9 cellular contexts compared by ENCODE assay signal in the genomic region with DNA sequence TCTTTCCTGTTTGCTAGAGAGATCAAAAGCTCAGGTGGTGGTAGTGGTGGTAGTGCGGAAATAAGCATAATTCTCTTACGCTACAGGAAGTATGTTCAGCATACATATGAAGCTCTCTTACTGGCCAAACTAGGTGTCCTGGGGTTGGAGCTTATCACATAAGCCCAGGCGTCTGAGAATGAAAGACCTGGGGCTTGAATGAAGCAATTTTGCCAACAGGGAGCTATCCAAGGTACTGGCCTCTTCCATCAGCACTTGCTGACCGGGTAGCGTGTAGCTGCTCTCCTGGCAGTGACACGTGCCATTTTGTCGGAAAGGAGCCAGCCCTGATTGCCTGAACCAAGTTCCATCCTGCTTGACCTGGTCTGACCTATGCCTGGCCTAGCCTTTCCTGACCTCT.
DNase-seq lines count a peak whose midpoint lies in the region; ATAC-seq and TF ChIP-seq lines count a peak whose summit lies in the region.
"Had no signal": no experiment of that assay in that cellular context is flagged by ENCODE, and none has a peak within 500 bp of the region (broad histone marks: within the 10 kb centered on the region; RNA-seq: fewer than 3 reads in every experiment).

No MANE protein-coding gene starts in this region.

- DNase-seq in MCF 10A (ENCODE audit: unreplicated experiment): peak; percentile 70
- no peak for DNase-seq in breast epithelium (ENCODE audit: low spot score in 2 of 2)
- no peak for DNase-seq in T-helper 17 cell
- peak; percentile 16 to 47 for DNase-seq in heart right ventricle
- DNase-seq in thyroid gland: peak; percentile 58 to 69
- DNase-seq in middle frontal gyrus (ENCODE audit: extremely low spot score, low spot score): no peak
- DNase-seq in caudate nucleus (lab: John Stamatoyannopoulos, UW): no peak

- H3K4me1 ChIP-seq in breast epithelium: no peaks in the 10 kb centered on the region
- H3K4me1 ChIP-seq in heart right ventricle: peaks cover 0 to 7% (median 0%) of the 10 kb centered on the region in 9 donors
- H3K4me1 ChIP-seq in thyroid gland: no peaks in the 10 kb centered on the region

- H3K27ac ChIP-seq in breast epithelium: no peak overlapping the region
- H3K27ac ChIP-seq in heart right ventricle: no peak overlapping the region
- H3K27ac ChIP-seq in thyroid gland: no peak overlapping the region
- H3K27ac ChIP-seq in caudate nucleus (ENCODE audit: low read depth, low read length): no peak overlapping the region
- H3K27ac ChIP-seq: C4-2B had no signal

- H3K36me3 ChIP-seq in breast epithelium: no peaks in the 10 kb centered on the region
- H3K36me3 ChIP-seq in heart right ventricle: no peaks in the 10 kb centered on the region
- H3K36me3 ChIP-seq in thyroid gland: no peaks in the 10 kb centered on the region

- TF ChIP-seq POLR2A in breast epithelium (IDR thresholded peaks at IDR 0.05): no peak
- no peak for TF ChIP-seq POLR2A in thyroid gland (IDR thresholded peaks at IDR 0.05)

- no peaks in the 10 kb centered on the region for H3K27me3 Mint-ChIP-seq in MCF 10A (ENCODE audit: insufficient read depth, unreplicated experiment)
- H3K27me3 Mint-ChIP-seq in T-helper 17 cell: peaks cover 11% of the 10 kb centered on the region
- H3K27me3 Mint-ChIP-seq in stimulated activated memory B cell treated with anti-CD40 and anti-IgM and Interleukin-4, amounts not matched to agents 10 μg/mL and 1 μg/mL and 100 μg/mL, for 72 hours: peaks cover 11% of the 10 kb centered on the region

- no peak overlapping the region for H3K27ac Mint-ChIP-seq in MCF 10A (ENCODE audit: low read depth, unreplicated experiment)
- no peak overlapping the region for H3K27ac Mint-ChIP-seq in T-helper 17 cell
- H3K27ac Mint-ChIP-seq in stimulated activated memory B cell treated with anti-CD40 and anti-IgM and Interleukin-4, amounts not matched to agents 10 μg/mL and 1 μg/mL and 100 μg/mL, for 72 hours: no peak overlapping the region

- WGBS in heart right ventricle, 2 donors: 21 to 22% methylated on average over 7 of the region's 7 CpGs
- WGBS in thyroid gland, 2 donors: 17 to 19% methylated on average over 7 of the region's 7 CpGs

- CTCF ChIA-PET in MCF 10A (lab: Yijun Ruan, JAX): interaction anchor here (1.5 to 2.0 kb wide), 2 partner anchors 11 to 13 kb away, joined by 3 to 13 read pairs; no protein-coding TSS in a partner anchor

- intact Hi-C loops in MCF 10A (cut with micrococcal nuclease) (no loop called here), breast epithelium (cut with DNase I; ENCODE audit: low total_unique reads) (no loop called here), heart right ventricle (cut with DNase I) (no loop called here), thyroid gland (cut with DNase I) (no loop called here)

- no peaks in the 10 kb centered on the region for H3K36me3 Mint-ChIP-seq in MCF 10A (ENCODE audit: insufficient read depth, unreplicated experiment)
- H3K36me3 Mint-ChIP-seq in T-helper 17 cell (ENCODE audit: low read depth): no peaks in the 10 kb centered on the region
- no peaks in the 10 kb centered on the region for H3K36me3 Mint-ChIP-seq in stimulated activated memory B cell treated with anti-CD40 and anti-IgM and Interleukin-4, amounts not matched to agents 10 μg/mL and 1 μg/mL and 100 μg/mL, for 72 hours

- TF ChIP-seq CTCF in MCF 10A (IDR thresholded peaks at IDR 0.05; ENCODE audit: unreplicated experiment): no peak
- TF ChIP-seq CTCF in breast epithelium (IDR thresholded peaks at IDR 0.05): no peak
- no peak for TF ChIP-seq CTCF in heart right ventricle (IDR thresholded peaks at IDR 0.05)
- TF ChIP-seq CTCF in thyroid gland (IDR thresholded peaks at IDR 0.05): no peak

- H3K9me3 Mint-ChIP-seq in MCF 10A (ENCODE audit: unreplicated experiment): no peaks in the 10 kb centered on the region
- no peaks in the 10 kb centered on the region for H3K9me3 Mint-ChIP-seq in stimulated activated memory B cell treated with anti-CD40 and anti-IgM and Interleukin-4, amounts not matched to agents 10 μg/mL and 1 μg/mL and 100 μg/mL, for 72 hours

- H3K27me3 ChIP-seq in breast epithelium (no peaks in the 10 kb centered on the region), heart right ventricle (peaks cover 0 to 7% (median 0%) of the 10 kb centered on the region in 7 donors), thyroid gland (no peaks in the 10 kb centered on the region)

- BruUV-seq in MCF 10A (replicated peaks; lab: Mats Ljungman, UMichigan): no TSS peak

- no peak overlapping the region for H3K4me3 ChIP-seq in breast epithelium
- no peak overlapping the region for H3K4me3 ChIP-seq in heart right ventricle
- H3K4me3 ChIP-seq in thyroid gland (replicated peaks in 1 of 3): no peak overlapping the region

- ATAC-seq in T-helper 17 cell (peak; percentile 61), heart right ventricle (peak in 6 of 8 donors; percentile 46 to 71 (median 66))
- no peak for ATAC-seq in stimulated activated memory B cell treated with anti-CD40 and anti-IgM and Interleukin-4, amounts not matched to agents 10 μg/mL and 1 μg/mL and 100 μg/mL, for 72 hours

- no peak overlapping the region for H3K4me3 Mint-ChIP-seq in MCF 10A (ENCODE audit: unreplicated experiment)
- no peak overlapping the region for H3K4me3 Mint-ChIP-seq in T-helper 17 cell
- H3K4me3 Mint-ChIP-seq in stimulated activated memory B cell treated with anti-CD40 and anti-IgM and Interleukin-4, amounts not matched to agents 10 μg/mL and 1 μg/mL and 100 μg/mL, for 72 hours: no peak overlapping the region

- POLR2A ChIA-PET in MCF 10A (lab: Yijun Ruan, JAX): interaction anchor here (0.7 to 0.9 kb wide), 3 partner anchors 14 to 162 kb away, joined by 3 to 4 read pairs (median 3); no protein-coding TSS in a partner anchor

- H3K4me1 Mint-ChIP-seq in MCF 10A (ENCODE audit: insufficient read depth, unreplicated experiment): no peaks in the 10 kb centered on the region
- H3K4me1 Mint-ChIP-seq in T-helper 17 cell: no peaks in the 10 kb centered on the region
- peaks cover 3% of the 10 kb centered on the region for H3K4me1 Mint-ChIP-seq in stimulated activated memory B cell treated with anti-CD40 and anti-IgM and Interleukin-4, amounts not matched to agents 10 μg/mL and 1 μg/mL and 100 μg/mL, for 72 hours

- H3K9me3 ChIP-seq in breast epithelium (no peaks in the 10 kb centered on the region), T-helper 17 cell (ENCODE audit: control insufficient read depth, low read length, poor library complexity, severe bottlenecking) (no peaks in the 10 kb centered on the region), heart right ventricle (no peaks in the 10 kb centered on the region), thyroid gland (no peaks in the 10 kb centered on the region)

Comparison
In these comparisons a context has a peak if more than half of its experiments do, and no peak if none do; other contexts are left out.
1. DNase-seq: peak in MCF 10A (single experiment), heart right ventricle (2 of 2) and thyroid gland (2 of 2); none in breast epithelium (0 of 2), T-helper 17 cell (0 of 3), middle frontal gyrus (single experiment) and caudate nucleus (0 of 61).